In genomic region chr11:47714554-47715081, GRCh38 we compare ENCODE assay signal across 8 cellular contexts. TPM values are rescaled to one million over a fixed set of nuclear protein-coding genes. Genes with fewer than 3 reads are reported as not detected.
DNase-seq lines count a peak whose midpoint lies in the region; ATAC-seq and TF ChIP-seq lines count a peak whose summit lies in the region.

No MANE protein-coding gene starts in this region.

- peak overlapping the region; percentile 90 for H3K4me3 ChIP-seq in CD4-positive, CD25-positive, alpha-beta regulatory T cell (ENCODE audit: low read depth, low read length)
- no peak overlapping the region for H3K4me3 ChIP-seq in HCT116 (replicated peaks in 1 of 2; ENCODE audit: low read depth in 1 of 2, low read length in 2 of 2)
- peak overlapping the region; percentile 69 for H3K4me3 ChIP-seq in thymus (ENCODE audit: low read length)

- no peaks in the 10 kb centered on the region for H3K27me3 ChIP-seq in CD4-positive, CD25-positive, alpha-beta regulatory T cell (ENCODE audit: control insufficient read depth, insufficient read depth, low read length)
- H3K27me3 ChIP-seq in HCT116 (ENCODE audit: insufficient read depth, low read length) (no peaks in the 10 kb centered on the region), thymus (ENCODE audit: control insufficient read depth, insufficient read depth) (no peaks in the 10 kb centered on the region)

- H2AFZ ChIP-seq in HCT116 (ENCODE audit: low read depth, low read length, poor library complexity, severe bottlenecking), result no peak overlapping the region

- peaks cover 7 to 21% (median 18%) of the 10 kb centered on the region in 4 donors for H3K4me1 Mint-ChIP-seq in CD4-positive, CD25-positive, alpha-beta regulatory T cell

- no TSS peak for BruUV-seq in HCT116 (replicated peaks; lab: Mats Ljungman, UMichigan)

- H3K9me2 ChIP-seq in HCT116 (ENCODE audit: insufficient read depth), result no peaks in the 10 kb centered on the region

- H3K4me1 ChIP-seq in CD4-positive, CD25-positive, alpha-beta regulatory T cell (ENCODE audit: control insufficient read depth, insufficient read depth, low read length, poor library complexity, severe bottlenecking), result peaks cover 12% of the 10 kb centered on the region
- H3K4me1 ChIP-seq in HCT116 (ENCODE audit: control insufficient read depth in 1 of 2, insufficient read depth in 2 of 2, low read length in 2 of 2) (no peaks in the 10 kb centered on the region), thymus (ENCODE audit: control insufficient read depth, insufficient read depth, low read length) (no peaks in the 10 kb centered on the region)

- H3K4me2 ChIP-seq in HCT116 (ENCODE audit: low read length), result no peak overlapping the region

- 24% methylated on average over 19 of the region's 19 CpGs for WGBS in thymus

- TF ChIP-seq RAD21 in HCT116 (IDR thresholded peaks at IDR 0.05; ENCODE audit: low read depth), result no peak

- POLR2A ChIA-PET in HCT116 (lab: Charles Lee), result no interaction called here

- peak overlapping the region; percentile 91 for H3K27ac ChIP-seq in CD4-positive, CD25-positive, alpha-beta regulatory T cell (ENCODE audit: insufficient read depth, low read length, poor library complexity, severe bottlenecking)
- H3K27ac ChIP-seq in HCT116 (ENCODE audit: low read depth, low read length) (no peak overlapping the region), caudate nucleus (ENCODE audit: low read depth, low read length) (peak overlapping the region; percentile 48), thymus (ENCODE audit: low read depth) (peak overlapping the region; percentile 57)

- CTCF ChIA-PET in HCT116 (lab: Charles Lee), result no interaction called here

- peak overlapping the region; percentile 98 to 99 (median 98) for H3K27ac Mint-ChIP-seq in CD4-positive, CD25-positive, alpha-beta regulatory T cell

- TF ChIP-seq POLR2A in HCT116 (IDR thresholded peaks at IDR 0.05; ENCODE audit: borderline replicate concordance, extremely low read depth, insufficient read depth, insufficient read length), result no peak

- intact Hi-C loops in HCT116 (cut with micrococcal nuclease), result no loop called here

- RAD21 ChIA-PET in HCT116 (lab: Charles Lee; ENCODE audit: low non-redundant PET in 1 of 2, low total read pairs in 2 of 2, uncharacterized antibody in 2 of 2, unreplicated experiment in 2 of 2), result no interaction called here

- H3K79me2 ChIP-seq in HCT116 (ENCODE audit: insufficient read depth, low read length), result no peaks in the 10 kb centered on the region

- no peak for TF ChIP-seq CTCF in HCT116 (IDR thresholded peaks at IDR 0.05 in 2 of 3, conservative IDR thresholded peaks at IDR 0.05 in 1 of 3; ENCODE audit: borderline replicate concordance in 1 of 3, insufficient read depth in 1 of 3, low read depth in 2 of 3, low read length in 2 of 3)

- peak overlapping the region; percentile 96 to 100 (median 98) for H3K4me3 Mint-ChIP-seq in CD4-positive, CD25-positive, alpha-beta regulatory T cell

- DNase-seq in CD4-positive, CD25-positive, alpha-beta regulatory T cell, result peak in 2 of 3 donors; percentile 11 to 28
- no peak for DNase-seq in HCT116 (ENCODE audit: low read depth, low spot score)
- DNase-seq in OCI-M1 (lab: John Stamatoyannopoulos, UW), result peak; percentile 30
- peak in 6 of 61 donors; percentile 24 to 39 (median 31) for DNase-seq in caudate nucleus (lab: John Stamatoyannopoulos, UW)
- peak; percentile 59 for DNase-seq in left lobe of liver (ENCODE audit: low spot score)
- DNase-seq in NCI-H1436 (lab: John Stamatoyannopoulos, UW), result no peak

- H4K20me1 ChIP-seq in HCT116 (ENCODE audit: insufficient read depth), result no peaks in the 10 kb centered on the region

- no peak overlapping the region for H3K9ac ChIP-seq in HCT116 (ENCODE audit: low read length)

- no peaks in the 10 kb centered on the region for H3K27me3 Mint-ChIP-seq in CD4-positive, CD25-positive, alpha-beta regulatory T cell

- H3K36me3 Mint-ChIP-seq in CD4-positive, CD25-positive, alpha-beta regulatory T cell, result peaks cover under 1% of the 10 kb centered on the region

- ATAC-seq in CD4-positive, CD25-positive, alpha-beta regulatory T cell (ENCODE audit: low read depth in 2 of 2), result no peak
- ATAC-seq in HCT116 (0 out of 2 replicates have a peak, but pooled peaks have one; percentile 25), left lobe of liver (peak; percentile 72), GM18870 (IDR thresholded peaks at IDR 0.05; ENCODE audit: unreplicated experiment) (no peak)

- no peaks in the 10 kb centered on the region for H3K9me3 Mint-ChIP-seq in CD4-positive, CD25-positive, alpha-beta regulatory T cell

- no peaks in the 10 kb centered on the region for H3K9me3 ChIP-seq in CD4-positive, CD25-positive, alpha-beta regulatory T cell (ENCODE audit: control insufficient read depth in 2 of 2, low read length in 2 of 2)
- H3K9me3 ChIP-seq in HCT116 (ENCODE audit: control insufficient read depth in 1 of 2, insufficient read depth in 1 of 2, low read depth in 1 of 2, low read length in 2 of 2), result no peaks in the 10 kb centered on the region
- H3K9me3 ChIP-seq in thymus (ENCODE audit: control insufficient read depth), result no peaks in the 10 kb centered on the region

- peaks cover 26% of the 10 kb centered on the region for H3K36me3 ChIP-seq in CD4-positive, CD25-positive, alpha-beta regulatory T cell (ENCODE audit: control insufficient read depth, insufficient read depth, low read length)
- H3K36me3 ChIP-seq in HCT116 (ENCODE audit: control insufficient read depth in 1 of 2, insufficient read depth in 2 of 2, low read length in 2 of 2), result peaks cover 15 to 26% of the 10 kb centered on the region in 2 experiments
- H3K36me3 ChIP-seq in thymus (ENCODE audit: control insufficient read depth, insufficient read depth), result peaks cover 12% of the 10 kb centered on the region

TF ChIP-seq in HCT116, 20 proteins besides CTCF, POLR2A, EP300 and RAD21:
- TF ChIP-seq CEBPB (IDR thresholded peaks at IDR 0.05; ENCODE audit: low read depth) (no peak), ZFX (IDR thresholded peaks at IDR 0.05) (no peak)

RNA-seq across cellular contexts. Expression of gene AGBL2, which starts 0.6 kb away (rescaled TPM):
- 11.0 TPM for total RNA-seq in CD4-positive, CD25-positive, alpha-beta regulatory T cell
- 1 to 10 TPM in 1 of 4 donors, under 1 TPM in 3; 0.72 to 1.3 (median 0.91) TPM for polyA plus RNA-seq in CD4-positive, CD25-positive, alpha-beta regulatory T cell
- total RNA-seq in HCT116 (2021; ENCODE audit: unreplicated experiment), result not detected
- polyA plus RNA-seq in HCT116 (2012), result not detected in 2 replicates
- 2.7 TPM for total RNA-seq in left lobe of liver
- 8.4 TPM for polyA plus RNA-seq in thymus

RNA-seq across cellular contexts. Expression of gene FNBP4, which starts 52.5 kb away (rescaled TPM):
- 282 TPM for total RNA-seq in CD4-positive, CD25-positive, alpha-beta regulatory T cell
- 10 to 100 TPM; 27.7 to 43.9 (median 35.6) TPM for polyA plus RNA-seq in CD4-positive, CD25-positive, alpha-beta regulatory T cell
- total RNA-seq in HCT116 (2021; ENCODE audit: unreplicated experiment), result 88.2 TPM
- polyA plus RNA-seq in HCT116 (2012), result 41.3 and 43.3 TPM in 2 replicates
- total RNA-seq in left lobe of liver, result 23.2 TPM
- polyA plus RNA-seq in thymus, result 71.2 TPM

Comparison
In these comparisons a context has a peak if more than half of its experiments do, and no peak if none do; other contexts are left out.
1. ATAC-seq: peak in HCT116 (single experiment) and left lobe of liver (single experiment); none in CD4-positive, CD25-positive, alpha-beta regulatory T cell (0 of 2) and GM18870 (single experiment).
2. DNase-seq: peak in CD4-positive, CD25-positive, alpha-beta regulatory T cell (2 of 3), OCI-M1 (single experiment) and left lobe of liver (single experiment); none in HCT116 (single experiment) and NCI-H1436 (single experiment).
3. H3K4me3 ChIP-seq: peak in CD4-positive, CD25-positive, alpha-beta regulatory T cell (single experiment) and thymus (single experiment); none in HCT116 (0 of 2).